21 cellular contexts compared by ENCODE assay signal in the genomic region with DNA sequence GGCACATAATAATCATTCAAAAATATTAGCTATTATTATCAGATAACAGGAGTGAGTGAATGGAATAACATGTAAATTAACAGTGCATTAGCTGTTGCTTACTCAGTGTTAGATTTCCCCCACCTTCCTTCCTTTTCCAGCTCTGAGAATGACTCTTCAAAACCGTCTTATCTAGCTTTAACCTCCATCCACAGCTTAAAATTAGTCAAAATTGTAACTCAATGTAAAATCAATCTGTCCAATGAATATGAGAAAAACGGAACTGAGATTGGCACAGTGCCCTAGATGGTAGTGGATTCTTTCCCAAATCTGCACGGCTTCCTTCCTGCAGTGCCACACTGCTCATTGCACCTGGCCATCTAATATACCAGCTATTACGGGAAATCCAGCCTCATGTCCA.
A peak's percentile ranks its signal among the peaks of the same experiment; 100 is the strongest.
DNase-seq lines count a peak whose midpoint lies in the region; ATAC-seq, FAIRE-seq and TF ChIP-seq lines count a peak whose summit lies in the region.
"Had no signal": no experiment of that assay in that cellular context is flagged by ENCODE, and none has a peak within 500 bp of the region (broad histone marks: within the 10 kb centered on the region; RNA-seq: fewer than 3 reads in every experiment).

No MANE protein-coding gene starts in this region.

- no peaks in the 10 kb centered on the region for H3K4me1 ChIP-seq in right atrium auricular region
- H3K4me1 ChIP-seq in testis: no peaks in the 10 kb centered on the region
- H3K4me1 ChIP-seq: vagina had no signal

- no peak for TF ChIP-seq CTCF in right atrium auricular region (IDR thresholded peaks at IDR 0.05)
- TF ChIP-seq CTCF in testis (IDR thresholded peaks at IDR 0.05): no peak

- H3K27ac ChIP-seq in right atrium auricular region: no peak overlapping the region
- no peak overlapping the region for H3K27ac ChIP-seq in testis
- H3K27ac ChIP-seq: body of pancreas, stomach, vagina had no signal

- H3K36me3 ChIP-seq in right atrium auricular region: no peaks in the 10 kb centered on the region
- H3K36me3 ChIP-seq in testis (ENCODE audit: low read depth, missing control alignments): no peaks in the 10 kb centered on the region
- H3K36me3 ChIP-seq: stomach, vagina had no signal

- DNase-seq in GM12891 (ENCODE audit: insufficient read length, low spot score) (no peak), NOMO-1 treated with dmso at 0.1 percent for 144 hours (lab: John Stamatoyannopoulos, UW; ENCODE audit: unreplicated experiment) (peak; percentile 52), DMS79 (lab: John Stamatoyannopoulos, UW) (no peak), hypothalamus (lab: John Stamatoyannopoulos, UW) (no peak), right atrium auricular region (ENCODE audit: low spot score) (no peak), testis (no peak)
- DNase-seq: activated CD8-positive, alpha-beta memory T cell treated with anti-CD3 and anti-CD28 coated beads, Interleukin-2, amount 50 U/mL, for 4 hours; activated naive CD4-positive, alpha-beta T cell treated with anti-CD3 and anti-CD28 coated beads, Interleukin-2, amount 10 ng/mL, durations not matched to agents 7 days and 5 days; Calu3; GOT3; hippocampal formation; left cardiac atrium; NCI-H1417 treated with DMSO at 0.1 percent for 48 hours; NCI-H446; stomach had no signal

- intact Hi-C loops in testis (cut with DNase I; ENCODE audit: low total_unique reads): no loop called here

- H3K4me3 ChIP-seq in right atrium auricular region: no peak overlapping the region
- no peak overlapping the region for H3K4me3 ChIP-seq in testis
- H3K4me3 ChIP-seq: body of pancreas, smooth muscle cell, stomach, vagina had no signal

- no peaks in the 10 kb centered on the region for H3K9me3 ChIP-seq in right atrium auricular region
- H3K9me3 ChIP-seq in testis: no peaks in the 10 kb centered on the region
- H3K9me3 ChIP-seq: body of pancreas, stomach, vagina had no signal

- ATAC-seq in GM21360 (IDR thresholded peaks at IDR 0.05; ENCODE audit: unreplicated experiment) (peak; percentile 44), HG03175 (IDR thresholded peaks at IDR 0.05; ENCODE audit: unreplicated experiment) (peak; percentile 76)
- ATAC-seq: activated CD4-positive, CD25-positive, alpha-beta regulatory T cell treated with anti-CD3 and anti-CD28 coated beads, Interleukin-2, amount 50 U/mL, for 24 hours; body of pancreas had no signal

- TF ChIP-seq POLR2A in GM12891 (IDR thresholded peaks at IDR 0.05; ENCODE audit: low read depth, low read length) (no peak), testis (IDR thresholded peaks at IDR 0.05) (no peak)

- FAIRE-seq in GM12891 (lab: Jason Lieb, UNC): no peak

- H3K27me3 ChIP-seq in right atrium auricular region (no peaks in the 10 kb centered on the region), testis (no peaks in the 10 kb centered on the region)
- H3K27me3 ChIP-seq: body of pancreas, stomach, vagina had no signal

- 66 to 75% methylated on average over 4 of the region's 4 CpGs for WGBS in testis, 2 donors

TF ChIP-seq in GM12891, 5 proteins besides CTCF, POLR2A, EP300 and RAD21:
- TF ChIP-seq TAF1 (IDR thresholded peaks at IDR 0.05; ENCODE audit: low read depth, low read length) (no peak), SPI1 (IDR thresholded peaks at IDR 0.05; ENCODE audit: low read depth, low read length) (peak; percentile 68)
